Comparison of ENCODE assay signal across 16 cellular contexts in the genomic region with DNA sequence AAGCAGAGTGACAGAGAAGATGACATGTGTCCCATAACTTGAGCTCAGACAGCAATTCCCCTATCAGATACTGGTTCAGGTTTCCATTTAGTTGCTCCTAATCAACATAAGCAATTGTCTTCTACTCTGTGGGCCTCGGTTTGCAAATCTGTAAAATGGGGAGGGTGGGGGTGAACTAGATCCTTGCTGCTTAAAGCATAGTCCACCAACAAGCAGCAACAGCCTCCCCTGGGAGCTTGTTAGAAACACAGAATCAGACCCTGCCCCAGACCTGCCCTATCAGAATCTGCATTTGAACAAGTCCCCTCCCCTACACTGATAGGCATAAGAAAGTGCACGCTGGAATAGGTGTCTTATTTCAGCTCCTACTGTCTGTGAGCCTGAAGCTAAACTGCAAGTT.
DNase-seq lines count a peak whose midpoint lies in the region; ATAC-seq, FAIRE-seq and TF ChIP-seq lines count a peak whose summit lies in the region.
"Had no signal": no experiment of that assay in that cellular context is flagged by ENCODE, and none has a peak within 500 bp of the region (broad histone marks: within the 10 kb centered on the region; RNA-seq: fewer than 3 reads in every experiment).

No MANE protein-coding gene starts in this region.

- 100% methylated on average over 2 of the region's 2 CpGs for WGBS in HepG2 (ENCODE audit: low lambda C conversion rate)
- 65% methylated on average over 2 of the region's 2 CpGs for WGBS in right lobe of liver (ENCODE audit: insufficient coverage, low coverage, low lambda C conversion rate, missing lambda C conversion rate)

- no peak overlapping the region for H3K4me2 ChIP-seq in HepG2 (ENCODE audit: low read depth, low read length)

- H3K4me3 ChIP-seq in HepG2 (replicated peaks in 1 of 3; ENCODE audit: insufficient read depth in 1 of 3, low read depth in 2 of 3, low read length in 3 of 3) (no peak overlapping the region), right lobe of liver (no peak overlapping the region), iPS-18a (ENCODE audit: low read length) (peak overlapping the region; percentile 1)

- no peak for ATAC-seq in HepG2
- no peak for ATAC-seq in right lobe of liver
- ATAC-seq in HG03342 (IDR thresholded peaks at IDR 0.05; ENCODE audit: unreplicated experiment), result no peak
- ATAC-seq: SK-N-SH treated with all-trans-retinoic acid at 6 μM for 48 hours had no signal

- no peak for TF ChIP-seq CTCF in HepG2 (CRISPR knock-in tag; IDR thresholded peaks at IDR 0.05)
- TF ChIP-seq CTCF in right lobe of liver (IDR thresholded peaks at IDR 0.05), result no peak

- FAIRE-seq in HepG2 (lab: Jason Lieb, UNC), result no peak

- DNase-seq in HepG2 (ENCODE audit: low spot score), result no peak
- no peak for DNase-seq in right lobe of liver
- DNase-seq in NCI-H69 (lab: John Stamatoyannopoulos, UW), result peak; percentile 19
- DNase-seq in superior temporal gyrus (ENCODE audit: extremely low spot score), result no peak
- DNase-seq in SKM-1 treated with dmso at 0.1 percent for 144 hours (lab: John Stamatoyannopoulos, UW; ENCODE audit: unreplicated experiment), result no peak
- DNase-seq: COR-L47; GOT3; NCI-H2029 treated with DMSO at 0.1 percent for 48 hours; NCI-H226; NCI-H524 treated with DMSO at 0.1 percent for 48 hours; NK-92 treated with Interleukin-12 subunit alpha and Interleukin-12 subunit beta, amount 100 ng/mL, for 24 hours; OCI-M1; SHP77 treated with DMSO at 0.1 percent for 48 hours had no signal

- CTCF ChIA-PET in HepG2 (lab: Yijun Ruan, JAX; ENCODE audit: low intra/inter-chr PET ratio, low total read pairs), result no interaction called here

- in situ Hi-C loops in HepG2 (cut with HindIII; ENCODE audit: extremely low pct_ligation_motif_present, low pct_unique_long_range_greater_than_20kb), result no loop called here

- TF ChIP-seq EP300 in HepG2 (IDR thresholded peaks at IDR 0.05; ENCODE audit: low read depth in 2 of 2, low read length in 2 of 2) (no peak), HepG2 (CRISPR knock-in tag; IDR thresholded peaks at IDR 0.05; ENCODE audit: borderline replicate concordance) (no peak)

- POLR2A ChIA-PET in HepG2 (lab: Yijun Ruan, JAX), result interaction anchor here (0.9 kb wide), 1 partner anchor 25 kb away, joined by 3 read pairs; no protein-coding TSS in a partner anchor

- intact Hi-C loops in HepG2 (cut with micrococcal nuclease; ENCODE audit: unreplicated experiment) (no loop called here), right lobe of liver (cut with DNase I) (no loop called here)

- peaks cover 6 to 32% of the 10 kb centered on the region in 2 experiments; a peak in 3 of 5 replicates for H3K36me3 ChIP-seq in HepG2 (replicated peaks in 1 of 2; ENCODE audit: control insufficient read depth in 1 of 2, insufficient read depth in 2 of 2, low read length in 2 of 2)
- no peaks in the 10 kb centered on the region for H3K36me3 ChIP-seq in right lobe of liver
- H3K36me3 ChIP-seq in iPS-18a (ENCODE audit: control insufficient read depth, low read depth, low read length), result no peaks in the 10 kb centered on the region

- H4K20me1 ChIP-seq in HepG2 (ENCODE audit: insufficient read depth, low read length), result no peaks in the 10 kb centered on the region

- no peaks in the 10 kb centered on the region for H3K79me2 ChIP-seq in HepG2 (ENCODE audit: insufficient read depth, low read length)

- H3K9me3 ChIP-seq in HepG2 (ENCODE audit: low read length) (no peaks in the 10 kb centered on the region), right lobe of liver (no peaks in the 10 kb centered on the region), iPS-18a (ENCODE audit: control insufficient read depth, low read depth, low read length) (no peaks in the 10 kb centered on the region)

- no peak overlapping the region for H3K9ac ChIP-seq in HepG2 (ENCODE audit: insufficient read depth, low read depth, low read length)
- H3K9ac ChIP-seq in iPS-18a (ENCODE audit: low read length), result no peak overlapping the region

- H3K4me1 ChIP-seq in HepG2 (ENCODE audit: insufficient read depth, low read length) (no peaks in the 10 kb centered on the region), right lobe of liver (no peaks in the 10 kb centered on the region), iPS-18a (ENCODE audit: control insufficient read depth, low read depth, low read length) (peaks cover 30% of the 10 kb centered on the region)

- TF ChIP-seq RAD21 in HepG2 (CRISPR knock-in tag; IDR thresholded peaks at IDR 0.05), result no peak

- TF ChIP-seq POLR2A in HepG2 (IDR thresholded peaks at IDR 0.05; ENCODE audit: insufficient read depth in 1 of 2, low read depth in 2 of 2, low read length in 2 of 2) (no peak), right lobe of liver (IDR thresholded peaks at IDR 0.05) (no peak)

- BruUV-seq in HepG2 (replicated peaks; lab: Mats Ljungman, UMichigan), result no TSS peak

- H3K27me3 ChIP-seq in HepG2 (ENCODE audit: control insufficient read depth in 1 of 2, insufficient read depth in 2 of 2, low read length in 2 of 2) (no peaks in the 10 kb centered on the region), right lobe of liver (no peaks in the 10 kb centered on the region), iPS-18a (ENCODE audit: control insufficient read depth, insufficient read depth, low read length) (no peaks in the 10 kb centered on the region)

- no peak overlapping the region for H2AFZ ChIP-seq in HepG2 (ENCODE audit: low read length)

- no peak overlapping the region for H3K27ac ChIP-seq in HepG2 (ENCODE audit: extremely low read length, insufficient read depth, low read length)
- H3K27ac ChIP-seq in right lobe of liver, result no peak overlapping the region
- no peak overlapping the region for H3K27ac ChIP-seq in iPS-18a (ENCODE audit: low read length)

TF ChIP-seq in HepG2, 621 proteins besides CTCF, POLR2A, EP300 and RAD21:
- no peak for TF ChIP-seq MLLT10 (CRISPR knock-in tag; IDR thresholded peaks at IDR 0.05)
- no peak for TF ChIP-seq CHD2 (IDR thresholded peaks at IDR 0.05; ENCODE audit: low read depth, low read length)
- TF ChIP-seq ZMYM3 (CRISPR knock-in tag; IDR thresholded peaks at IDR 0.05), result 0 out of 2 replicates have a peak, but pooled peaks have one; percentile 15
- TF ChIP-seq ZNF629 (CRISPR knock-in tag; conservative IDR thresholded peaks at IDR 0.05), result peak; percentile 84
